20 cellular contexts compared by ENCODE assay signal in the genomic region with DNA sequence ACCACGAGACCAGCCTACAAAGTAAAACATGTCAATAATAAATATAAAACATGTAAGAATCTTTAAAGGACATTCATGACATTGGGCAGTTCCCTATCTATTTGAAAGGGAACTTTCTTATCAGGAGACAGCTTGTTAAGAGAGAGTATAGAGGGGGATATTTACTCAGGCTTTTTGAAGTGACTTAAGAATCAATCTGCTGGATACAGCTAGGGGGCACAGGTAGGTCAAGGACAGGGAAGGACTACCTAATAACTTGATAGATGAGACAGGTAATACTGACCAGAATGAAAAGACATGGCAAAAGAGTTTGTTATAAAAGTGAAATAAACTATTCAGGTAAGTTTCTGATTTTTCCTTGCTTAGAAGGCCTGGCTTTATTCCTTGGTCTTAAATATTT. TPM values are rescaled to one million over a fixed set of nuclear protein-coding genes. Genes with fewer than 3 reads are reported as not detected.
DNase-seq lines count a peak whose midpoint lies in the region; ATAC-seq and TF ChIP-seq lines count a peak whose summit lies in the region.
"Had no signal": no experiment of that assay in that cellular context is flagged by ENCODE, and none has a peak within 500 bp of the region (broad histone marks: within the 10 kb centered on the region; RNA-seq: fewer than 3 reads in every experiment).

No MANE protein-coding gene starts in this region.

- H3K9ac ChIP-seq in H9 (ENCODE audit: extremely low read depth, insufficient read length, low read length): no peak overlapping the region
- no peak overlapping the region for H3K9ac ChIP-seq in mammary epithelial cell (ENCODE audit: insufficient read depth, low read length)
- H3K9ac ChIP-seq: BLaER1, GM23248 had no signal

- H2AK5ac ChIP-seq in H9 (ENCODE audit: insufficient read length, low read length): no peak overlapping the region

- H3K4me3 Mint-ChIP-seq in H9 (no peak overlapping the region), WTC11 (no peak overlapping the region)
- H3K4me3 Mint-ChIP-seq: CD8-positive, alpha-beta T cell had no signal

- no CpG with 5 or more reads among the region's 1 CpG for WGBS in H9 (ENCODE audit: extremely low coverage, insufficient read length, low lambda C conversion rate)
- WGBS in mammary epithelial cell (ENCODE audit: low coverage, missing lambda C conversion rate): 93% methylated on average over 1 of the region's 1 CpG

- H2AFZ ChIP-seq in H9 (ENCODE audit: low read length) (no peak overlapping the region), mammary epithelial cell (ENCODE audit: low read depth, low read length) (no peak overlapping the region)
- H2AFZ ChIP-seq: GM23248 had no signal

- no TSS peak for BruUV-seq in mammary epithelial cell (replicated peaks; lab: Mats Ljungman, UMichigan)

- H3K9me3 Mint-ChIP-seq in H9: peaks cover 0 to 3% of the 10 kb centered on the region in 2 experiments; a peak in 1 of 5 replicates
- H3K9me3 Mint-ChIP-seq in WTC11: no peaks in the 10 kb centered on the region
- H3K9me3 Mint-ChIP-seq: CD8-positive, alpha-beta T cell had no signal

- no peak overlapping the region for H3K23ac ChIP-seq in H9 (ENCODE audit: insufficient read length, low read depth, low read length)

- no peak overlapping the region for H3K27ac ChIP-seq in H9 (ENCODE audit: insufficient read length, low read depth, low read length)
- H3K27ac ChIP-seq in mammary epithelial cell (ENCODE audit: insufficient read depth, low read depth, low read length): no peak overlapping the region
- H3K27ac ChIP-seq: BLaER1, GM23248, Peyer's patch had no signal

- H3K79me2 ChIP-seq in H9 (ENCODE audit: insufficient read depth, low read length) (no peaks in the 10 kb centered on the region), mammary epithelial cell (ENCODE audit: insufficient read depth, low read length) (peaks cover under 1% of the 10 kb centered on the region)

- no peak overlapping the region for H3K18ac ChIP-seq in H9 (ENCODE audit: insufficient read length, low read depth, low read length)

- no peak overlapping the region for H3K4ac ChIP-seq in H9 (ENCODE audit: low read depth, low read length)

- no peak overlapping the region for H2BK12ac ChIP-seq in H9 (ENCODE audit: insufficient read length, low read depth, low read length)

- H3K4me2 ChIP-seq in H9 (ENCODE audit: insufficient read depth, insufficient read length, low read length) (no peak overlapping the region), mammary epithelial cell (ENCODE audit: insufficient read depth, low read depth, low read length) (no peak overlapping the region)
- H3K4me2 ChIP-seq: BLaER1 had no signal

- dilution Hi-C loops in mammary epithelial cell (cut with HindIII; ENCODE audit: low sequenced_read_pairs): no loop called here

- no peak overlapping the region for H3T11ph ChIP-seq in H9 (ENCODE audit: low read length)

- H3K36me3 Mint-ChIP-seq in H9 (ENCODE audit: insufficient read depth in 1 of 3, low read depth in 3 of 3) (peaks cover 2 to 22% (median 16%) of the 10 kb centered on the region in 3 experiments; a peak in 6 of 7 replicates), WTC11 (peaks cover 11% of the 10 kb centered on the region)

- no peak overlapping the region for H3K4me3 ChIP-seq in mammary epithelial cell (replicated peaks in 1 of 3; ENCODE audit: insufficient read depth in 1 of 3, low read depth in 2 of 3, low read length in 3 of 3)
- H3K4me3 ChIP-seq: BLaER1, GM23248, Peyer's patch had no signal

- H3K36me3 ChIP-seq in mammary epithelial cell (ENCODE audit: insufficient read depth, low read length): peaks cover 19% of the 10 kb centered on the region

- H2BK15ac ChIP-seq in H9 (ENCODE audit: low read depth, low read length): no peak overlapping the region

- H3K4me1 ChIP-seq in H9 (ENCODE audit: insufficient read depth, low read length) (no peaks in the 10 kb centered on the region), mammary epithelial cell (ENCODE audit: insufficient read depth, low read length) (no peaks in the 10 kb centered on the region)
- H3K4me1 ChIP-seq: BLaER1, Peyer's patch had no signal

- H3K23me2 ChIP-seq in H9 (ENCODE audit: insufficient read length, low read depth, low read length, poor library complexity, severe bottlenecking): no peaks in the 10 kb centered on the region

- no peak overlapping the region for H2BK120ac ChIP-seq in H9 (ENCODE audit: low read depth, low read length, poor library complexity, severe bottlenecking)

- H3K9me3 ChIP-seq in H9 (ENCODE audit: control insufficient read depth, low read depth, low read length): no peaks in the 10 kb centered on the region
- H3K9me3 ChIP-seq in mammary epithelial cell (replicated peaks; ENCODE audit: insufficient read depth, low read length): no peaks in the 10 kb centered on the region
- H3K9me3 ChIP-seq: Peyer's patch had no signal

- CTCF ChIA-PET in WTC11 (lab: Charles Lee) (interaction anchor here (1.1 to 1.5 kb wide), 3 partner anchors 21 to 246 kb away, joined by 3 to 9 read pairs (median 4); a partner anchor contains a TSS), mammary epithelial cell (lab: Charles Lee; ENCODE audit: low non-redundant PET) (no interaction called here)

- H3K14ac ChIP-seq in H9 (ENCODE audit: insufficient read depth, low read length): no peak overlapping the region

- DNase-seq in CMK (ENCODE audit: low read depth) (peak; percentile 9), H9 (no peak), WTC11 (ENCODE audit: low spot score) (no peak), iPS-NIHi7 (ENCODE audit: extremely low spot score) (peak; percentile 14), mammary epithelial cell (no peak), NCI-H446 treated with DMSO at 0.1 percent for 48 hours (lab: John Stamatoyannopoulos, UW) (no peak), GM03348 (ENCODE audit: low spot score) (no peak)
- DNase-seq: CD8-positive, alpha-beta T cell; DMS53; GM23248; KG1; NCI-H1417 treated with DMSO at 0.1 percent for 48 hours; NCI-H2029; NCI-H345; NCI-H526; Peyer's patch; T-helper 1 cell had no signal

- intact Hi-C loops in mammary epithelial cell (cut with micrococcal nuclease): no loop called here

- no peak overlapping the region for H3K56ac ChIP-seq in H9 (ENCODE audit: insufficient read length, low read depth, low read length)

- no peak overlapping the region for H4K8ac ChIP-seq in H9 (replicated peaks; ENCODE audit: insufficient read length, low read depth, low read length)

- TF ChIP-seq CTCF in H9 (conservative IDR thresholded peaks at IDR 0.05) (peak; percentile 42; the same call in 2 of the 3 replicates), WTC11 (IDR thresholded peaks at IDR 0.05) (no peak), mammary epithelial cell (conservative IDR thresholded peaks at IDR 0.05 in 1 of 2, IDR thresholded peaks at IDR 0.05 in 1 of 2; ENCODE audit: extremely low read depth in 1 of 2, insufficient read depth in 1 of 2, low read depth in 1 of 2, low read length in 2 of 2) (no peak)

- H3K4me1 Mint-ChIP-seq in H9 (no peaks in the 10 kb centered on the region), WTC11 (no peaks in the 10 kb centered on the region)

- ATAC-seq in WTC11: peak; percentile 66
- ATAC-seq: CD8-positive, alpha-beta T cell; Right ventricle myocardium inferior had no signal

- no peak overlapping the region for H2BK20ac ChIP-seq in H9 (ENCODE audit: low read depth, low read length, poor library complexity, severe bottlenecking)

- no peak overlapping the region for H4K5ac ChIP-seq in H9 (ENCODE audit: insufficient read length, low read depth, low read length)

- H3K27me3 Mint-ChIP-seq in H9 (ENCODE audit: low read depth) (no peaks in the 10 kb centered on the region), WTC11 (ENCODE audit: low read depth) (no peaks in the 10 kb centered on the region)

- POLR2A ChIA-PET in WTC11 (lab: Charles Lee): no interaction called here

- no peak overlapping the region for H3K27ac Mint-ChIP-seq in H9
- no peak overlapping the region for H3K27ac Mint-ChIP-seq in WTC11
- H3K27ac Mint-ChIP-seq: CD8-positive, alpha-beta T cell had no signal

- H3K27me3 ChIP-seq in H9 (ENCODE audit: insufficient read depth, low read length) (no peaks in the 10 kb centered on the region), mammary epithelial cell (ENCODE audit: insufficient read depth, low read length) (no peaks in the 10 kb centered on the region)
- H3K27me3 ChIP-seq: BLaER1, Peyer's patch had no signal

- no peak overlapping the region for H4K91ac ChIP-seq in H9 (ENCODE audit: insufficient read length, low read depth, low read length)

- H3K79me1 ChIP-seq in H9 (ENCODE audit: insufficient read depth, low read depth, low read length, poor library complexity, severe bottlenecking): no peaks in the 10 kb centered on the region

- H4K20me1 ChIP-seq in H9 (ENCODE audit: control insufficient read depth, insufficient read depth, insufficient read length) (no peaks in the 10 kb centered on the region), mammary epithelial cell (ENCODE audit: insufficient read depth, low read length) (no peaks in the 10 kb centered on the region)
- H4K20me1 ChIP-seq: BLaER1 had no signal

- H2BK5ac ChIP-seq in H9 (ENCODE audit: insufficient read length, low read length): no peak overlapping the region

- in situ Hi-C loops in mammary epithelial cell (cut with MboI; ENCODE audit: low sequenced_read_pairs in 2 of 2): no loop called here

TF ChIP-seq in WTC11, 78 proteins besides CTCF, POLR2A, EP300 and RAD21 (continues in another document):
- TF ChIP-seq CBFB (CRISPR knock-in tag; IDR thresholded peaks at IDR 0.05; ENCODE audit: low read depth): no peak
- TF ChIP-seq SMAD3 (CRISPR knock-in tag; IDR thresholded peaks at IDR 0.05; ENCODE audit: borderline replicate concordance): no peak
- no peak for TF ChIP-seq IRF2 (CRISPR knock-in tag; IDR thresholded peaks at IDR 0.05; ENCODE audit: borderline replicate concordance, low read depth)

RNA-seq across cellular contexts. Expression of a gene that starts 21.8 kb away (rescaled TPM):
- total RNA-seq in H9 (2021) (not detected in 2 replicates), WTC11 (2021) (not detected in 3 replicates), mammary epithelial cell (under 1 TPM in 1 of 2 donors, not detected in 1; under 0.01 TPM)
- not detected for polyA plus RNA-seq in mammary epithelial cell
- not detected for polyA minus RNA-seq in mammary epithelial cell
- total RNA-seq: A673; CD8-positive, alpha-beta T cell; GM23248; Right ventricle myocardium inferior had no signal
- polyA plus RNA-seq: GM23248 had no signal

RNA-seq across cellular contexts. Expression of a gene that starts 44.9 kb away (rescaled TPM):
- total RNA-seq in H9 (2021) (34.9 and 38.1 TPM in 2 replicates), WTC11 (2021) (30.7 to 37.8 TPM (median 34.1 TPM) in 3 replicates), mammary epithelial cell (10 to 100 TPM; 33.5 to 40.2 TPM)
- 28.6 TPM for polyA plus RNA-seq in mammary epithelial cell
- polyA minus RNA-seq in mammary epithelial cell: 28.0 TPM

RNA-seq across cellular contexts. Expression of a gene that starts 45.0 kb away (rescaled TPM):
- 42.0 and 48.1 TPM in 2 replicates for total RNA-seq in H9 (2021)
- 38.5 to 43.4 TPM (median 41.9 TPM) in 3 replicates for total RNA-seq in WTC11 (2021)
- 10 to 100 TPM; 57.3 to 61.2 TPM for total RNA-seq in mammary epithelial cell
- polyA plus RNA-seq in mammary epithelial cell: 22.3 TPM
- polyA minus RNA-seq in mammary epithelial cell: 42.6 TPM

Comparison
In these comparisons a context has a peak if more than half of its experiments do, and no peak if none do; other contexts are left out.
1. DNase-seq: peak in CMK (single experiment) and iPS-NIHi7 (single experiment); none in H9 (single experiment), WTC11 (single experiment), mammary epithelial cell (single experiment), NCI-H446 treated with DMSO at 0.1 percent for 48 hours (single experiment) and GM03348 (single experiment).